In genomic region chr19:15631817-15632216, GRCh38 we compare ENCODE assay signal across 9 cellular contexts. TPM values are rescaled to one million over a fixed set of nuclear protein-coding genes. Genes with fewer than 3 reads are reported as not detected.
A peak's percentile ranks its signal among the peaks of the same experiment; 100 is the strongest.
DNase-seq lines count a peak whose midpoint lies in the region; ATAC-seq, FAIRE-seq and TF ChIP-seq lines count a peak whose summit lies in the region.
"Had no signal": no experiment of that assay in that cellular context is flagged by ENCODE, and none has a peak within 500 bp of the region (broad histone marks: within the 10 kb centered on the region; RNA-seq: fewer than 3 reads in every experiment).

No MANE protein-coding gene starts in this region.

- H3K27me3 ChIP-seq in ascending aorta, result no peaks in the 10 kb centered on the region

- H3K9me3 ChIP-seq in ascending aorta, result no peaks in the 10 kb centered on the region

- peak in 1 of 3 experiments; percentile 25 for TF ChIP-seq CTCF in ascending aorta (IDR thresholded peaks at IDR 0.05)

- DNase-seq in stimulated activated CD4-positive, alpha-beta T cell treated with anti-CD3 and anti-CD28 coated beads, Interleukin-4, amount 100 ng/mL, for 1 hour, result peak; percentile 14
- DNase-seq in stimulated activated CD4-positive, alpha-beta T cell treated with anti-CD3 and anti-CD28 coated beads, Interleukin-12 subunit alpha, Interleukin-12 subunit beta, amount 100 ng/mL, for 4 hours, result no peak
- peak; percentile 12 for DNase-seq in effector CD4-positive, alpha-beta T cell
- peak; percentile 53 for DNase-seq in urothelium cell line (ENCODE audit: low spot score)
- no peak for DNase-seq in NCI-H446 treated with DMSO at 0.1 percent for 48 hours (lab: John Stamatoyannopoulos, UW)
- DNase-seq in ascending aorta (ENCODE audit: low spot score in 2 of 2), result no peak

- no peaks in the 10 kb centered on the region for H3K36me3 ChIP-seq in ascending aorta

- no peak for FAIRE-seq in urothelium cell line (lab: Jason Lieb, UNC)

- H3K4me3 ChIP-seq in ascending aorta, result no peak overlapping the region

- no peaks in the 10 kb centered on the region for H3K4me1 ChIP-seq in ascending aorta

- intact Hi-C loops in ascending aorta (cut with DNase I), result loop anchor here (2.0 kb wide), 1 partner anchor 545 kb away; no protein-coding TSS in a partner anchor

- no peak for ATAC-seq in GM18511 (IDR thresholded peaks at IDR 0.05; ENCODE audit: unreplicated experiment)

- H3K27ac ChIP-seq in ascending aorta, result no peak overlapping the region

TF ChIP-seq in PFSK-1, 5 proteins besides CTCF, POLR2A, EP300 and RAD21:
- no peak for TF ChIP-seq POLR2AphosphoS5 (IDR thresholded peaks at IDR 0.05; ENCODE audit: low read depth, low read length)
- peak; percentile 89 to 94 for TF ChIP-seq REST (IDR thresholded peaks at IDR 0.05; ENCODE audit: insufficient read depth in 1 of 2, low read depth in 2 of 2, low read length in 2 of 2)
- TF ChIP-seq FOXP2 (optimal IDR thresholded peaks at IDR 0.05; ENCODE audit: borderline replicate concordance, extremely low read depth, extremely low read length, insufficient read depth), result no peak
- TF ChIP-seq SIN3A (IDR thresholded peaks at IDR 0.05; ENCODE audit: borderline replicate concordance, insufficient read depth, low read length), result peak; percentile 46; the same call in 1 of the 2 replicates

RNA-seq across cellular contexts. Expression of gene CYP4F3, which starts 8.9 kb away (rescaled TPM):
- polyA plus RNA-seq in PFSK-1 (2012; ENCODE audit: insufficient read length, low read depth), result not detected
- total RNA-seq in ascending aorta, result not detected

RNA-seq across cellular contexts. Expression of gene CYP4F8, which starts 16.8 kb away (rescaled TPM):
- polyA plus RNA-seq in PFSK-1 (2012; ENCODE audit: insufficient read length, low read depth), result not detected
- total RNA-seq in ascending aorta, result not detected
- total RNA-seq: renal cortical epithelial cell had no signal

RNA-seq across cellular contexts. Expression of gene CYP4F12, which starts 41.1 kb away (rescaled TPM):
- not detected for polyA plus RNA-seq in PFSK-1 (2012; ENCODE audit: insufficient read length, low read depth)
- total RNA-seq in ascending aorta, result 17.2 TPM
- total RNA-seq: renal cortical epithelial cell had no signal

Comparison
In these comparisons a context has a peak if more than half of its experiments do, and no peak if none do; other contexts are left out.
1. DNase-seq: peak in stimulated activated CD4-positive, alpha-beta T cell treated with anti-CD3 and anti-CD28 coated beads, Interleukin-4, amount 100 ng/mL, for 1 hour (single experiment), effector CD4-positive, alpha-beta T cell (single experiment) and urothelium cell line (single experiment); none in stimulated activated CD4-positive, alpha-beta T cell treated with anti-CD3 and anti-CD28 coated beads, Interleukin-12 subunit alpha, Interleukin-12 subunit beta, amount 100 ng/mL, for 4 hours (single experiment), NCI-H446 treated with DMSO at 0.1 percent for 48 hours (single experiment) and ascending aorta (0 of 2).